In genomic region chr2:7384773-7385349, GRCh38 we compare ENCODE assay signal across 35 cellular contexts.
"Had no signal": no experiment of that assay in that cellular context is flagged by ENCODE, and none has a peak within 500 bp of the region (broad histone marks: within the 10 kb centered on the region; RNA-seq: fewer than 3 reads in every experiment).

No MANE protein-coding gene starts in this region.

- H3K36me3 Mint-ChIP-seq: activated CD4-positive, alpha-beta memory T cell treated with anti-CD3 and anti-CD28 coated beads for 36 hours; activated naive CD4-positive, alpha-beta T cell treated with anti-CD3 and anti-CD28 coated beads, Interleukin-2, amount 10 ng/mL, durations not matched to agents 7 days and 5 days; activated naive CD4-positive, alpha-beta T cell treated with anti-CD3 and anti-CD28 coated beads, Interleukin-2, amount 50 U/mL, for 24 hours; activated naive CD8-positive, alpha-beta T cell; activated naive CD8-positive, alpha-beta T cell treated with anti-CD3 and anti-CD28 coated beads, Interleukin-2, amount 10 ng/mL, durations not matched to agents 7 days and 5 days; brain had no signal

- H3K4me3 Mint-ChIP-seq: activated B cell treated with CpG ODN at 0.5 μM for 24 hours; activated CD4-positive, alpha-beta memory T cell treated with anti-CD3 and anti-CD28 coated beads for 36 hours; activated CD4-positive, alpha-beta T cell treated with anti-CD3 and anti-CD28 coated beads, Interleukin-2, amount 10 ng/mL, durations not matched to agents 24 days and 14 days; activated CD8-positive, alpha-beta T cell treated with anti-CD3 and anti-CD28 coated beads for 36 hours; activated naive CD4-positive, alpha-beta T cell treated with anti-CD3 and anti-CD28 coated beads, Interleukin-2, amount 10 ng/mL, durations not matched to agents 7 days and 5 days; activated naive CD4-positive, alpha-beta T cell treated with anti-CD3 and anti-CD28 coated beads, Interleukin-2, amount 50 U/mL, for 24 hours; activated naive CD8-positive, alpha-beta T cell; activated naive CD8-positive, alpha-beta T cell treated with anti-CD3 and anti-CD28 coated beads, Interleukin-2, amount 10 ng/mL, durations not matched to agents 7 days and 5 days; activated naive CD8-positive, alpha-beta T cell treated with anti-CD3 and anti-CD28 coated beads, Interleukin-2, amount 50 U/mL, for 24 hours; activated T-cell treated with anti-CD3 and anti-CD28 coated beads, Interleukin-2, amount 50 U/mL, for 4 hours; activated T-cell treated with anti-CD3 and anti-CD28 coated beads, Interleukin-2, amount 50 U/mL, for 72 hours; brain; central memory CD8-positive, alpha-beta T cell; T-helper 1 cell treated with Interleukin-12 subunit alpha and Interleukin-12 subunit beta and Interleukin-4 antibody, amounts not matched to agents 30 μg/mL and 1 μg/mL, for 36 hours; T-helper 2 cell treated with Interferon-gamma antibody and Interleukin-4, amounts not matched to agents 5 μg/mL and 100 μg/mL, for 36 hours had no signal

- H3K27me3 ChIP-seq: ascending aorta, cardiac muscle cell had no signal

- H3K4me3 ChIP-seq: ascending aorta, cardiac muscle cell had no signal

- H3K27me3 Mint-ChIP-seq: activated naive CD4-positive, alpha-beta T cell treated with anti-CD3 and anti-CD28 coated beads, Interleukin-2, amount 10 ng/mL, durations not matched to agents 7 days and 5 days; activated naive CD8-positive, alpha-beta T cell had no signal

- H3K36me3 ChIP-seq: ascending aorta, cardiac muscle cell had no signal

- H3K27ac Mint-ChIP-seq: activated B cell treated with CpG ODN at 0.5 μM for 24 hours; activated CD4-positive, alpha-beta memory T cell treated with anti-CD3 and anti-CD28 coated beads for 36 hours; activated CD4-positive, alpha-beta T cell treated with anti-CD3 and anti-CD28 coated beads, Interleukin-2, amount 10 ng/mL, durations not matched to agents 24 days and 14 days; activated CD8-positive, alpha-beta T cell treated with anti-CD3 and anti-CD28 coated beads for 36 hours; activated naive CD4-positive, alpha-beta T cell treated with anti-CD3 and anti-CD28 coated beads, Interleukin-2, amount 10 ng/mL, durations not matched to agents 7 days and 5 days; activated naive CD8-positive, alpha-beta T cell; activated naive CD8-positive, alpha-beta T cell treated with anti-CD3 and anti-CD28 coated beads, Interleukin-2, amount 10 ng/mL, durations not matched to agents 7 days and 5 days; activated naive CD8-positive, alpha-beta T cell treated with anti-CD3 and anti-CD28 coated beads, Interleukin-2, amount 50 U/mL, for 24 hours; activated T-cell treated with anti-CD3 and anti-CD28 coated beads, Interleukin-2, amount 50 U/mL, for 72 hours; activated T-helper 2 cell treated with anti-CD3 and anti-CD28 coated beads, Interferon-gamma antibody, Interleukin-2, Interleukin-4, amounts not matched to agents 10 μg/mL and 5 μg/mL and 100 μg/mL, durations not matched to agents 14 hours and 24 hours and 36 hours; brain; T-helper 1 cell treated with Interleukin-12 subunit alpha and Interleukin-12 subunit beta and Interleukin-4 antibody, amounts not matched to agents 30 μg/mL and 1 μg/mL, for 36 hours; T-helper 2 cell treated with Interferon-gamma antibody and Interleukin-4, amounts not matched to agents 5 μg/mL and 100 μg/mL, for 36 hours had no signal

- H3K27ac ChIP-seq: ascending aorta, cardiac muscle cell, VCaP had no signal

- H3K4me1 ChIP-seq: ascending aorta had no signal

- H3K4me1 Mint-ChIP-seq: activated B cell treated with CpG ODN at 0.5 μM for 24 hours; activated CD4-positive, alpha-beta T cell treated with anti-CD3 and anti-CD28 coated beads, Interleukin-2, amount 10 ng/mL, durations not matched to agents 24 days and 14 days; activated naive CD4-positive, alpha-beta T cell treated with anti-CD3 and anti-CD28 coated beads, Interleukin-2, amount 10 ng/mL, durations not matched to agents 7 days and 5 days; activated naive CD4-positive, alpha-beta T cell treated with anti-CD3 and anti-CD28 coated beads, Interleukin-2, amount 50 U/mL, for 24 hours; activated naive CD8-positive, alpha-beta T cell treated with anti-CD3 and anti-CD28 coated beads, Interleukin-2, amount 50 U/mL, for 24 hours; central memory CD8-positive, alpha-beta T cell had no signal

- H3K9me3 ChIP-seq: ascending aorta had no signal

- ATAC-seq: activated CD8-positive, alpha-beta T cell treated with anti-CD3 and anti-CD28 coated beads for 36 hours; activated naive CD8-positive, alpha-beta T cell treated with anti-CD3 and anti-CD28 coated beads, Interleukin-2, amount 50 U/mL, for 24 hours; activated T-cell treated with anti-CD3 and anti-CD28 coated beads, Interleukin-2, amount 50 U/mL, for 4 hours; activated T-cell treated with anti-CD3 and anti-CD28 coated beads, Interleukin-2, amount 50 U/mL, for 72 hours had no signal

- H3K9me3 Mint-ChIP-seq: activated B cell treated with CpG ODN at 0.5 μM for 24 hours; activated CD4-positive, alpha-beta memory T cell treated with anti-CD3 and anti-CD28 coated beads for 36 hours; activated CD8-positive, alpha-beta T cell treated with anti-CD3 and anti-CD28 coated beads for 36 hours; activated naive CD4-positive, alpha-beta T cell treated with anti-CD3 and anti-CD28 coated beads, Interleukin-2, amount 10 ng/mL, durations not matched to agents 7 days and 5 days; activated naive CD4-positive, alpha-beta T cell treated with anti-CD3 and anti-CD28 coated beads, Interleukin-2, amount 50 U/mL, for 24 hours; activated naive CD8-positive, alpha-beta T cell treated with anti-CD3 and anti-CD28 coated beads, Interleukin-2, amount 50 U/mL, for 24 hours; activated T-cell treated with anti-CD3 and anti-CD28 coated beads, Interleukin-2, amount 50 U/mL, for 4 hours; activated T-cell treated with anti-CD3 and anti-CD28 coated beads, Interleukin-2, amount 50 U/mL, for 72 hours; activated T-helper 2 cell treated with anti-CD3 and anti-CD28 coated beads, Interferon-gamma antibody, Interleukin-2, Interleukin-4, amounts not matched to agents 10 μg/mL and 5 μg/mL and 100 μg/mL, durations not matched to agents 14 hours and 24 hours and 36 hours; central memory CD8-positive, alpha-beta T cell; T-helper 1 cell treated with Interleukin-12 subunit alpha and Interleukin-12 subunit beta and Interleukin-4 antibody, amounts not matched to agents 30 μg/mL and 1 μg/mL, for 36 hours; T-helper 2 cell treated with Interferon-gamma antibody and Interleukin-4, amounts not matched to agents 5 μg/mL and 100 μg/mL, for 36 hours had no signal

- DNase-seq: activated B cell treated with CpG ODN at 0.5 μM for 24 hours; activated CD4-positive, alpha-beta memory T cell treated with anti-CD3 and anti-CD28 coated beads for 36 hours; activated CD4-positive, alpha-beta T cell treated with anti-CD3 and anti-CD28 coated beads for 4 hours; activated CD4-positive, alpha-beta T cell treated with anti-CD3 and anti-CD28 coated beads, Interleukin-2, amount 10 ng/mL, durations not matched to agents 24 days and 14 days; activated CD4-positive, alpha-beta T cell treated with anti-CD3 and anti-CD28 coated beads, Interleukin-2, amount 50 U/mL, for 1 hour; activated CD4-positive, alpha-beta T cell treated with anti-CD3 and anti-CD28 coated beads, Interleukin-2, amount 50 U/mL, for 4 hours; activated CD4-positive, CD25-positive, alpha-beta regulatory T cell treated with anti-CD3 and anti-CD28 coated beads, Interleukin-2, amount 50 U/mL, for 72 hours; activated CD8-positive, alpha-beta memory T cell treated with anti-CD3 and anti-CD28 coated beads, Interleukin-2, amount 50 U/mL, for 4 hours; activated CD8-positive, alpha-beta T cell treated with anti-CD3 and anti-CD28 coated beads for 36 hours; activated effector memory CD4-positive, alpha-beta T cell treated with Interleukin-2 at 50 U/mL for 16 hours; activated gamma-delta T cell; activated naive CD4-positive, alpha-beta T cell treated with anti-CD3 and anti-CD28 coated beads, Interleukin-2, amount 10 ng/mL, durations not matched to agents 7 days and 5 days; activated naive CD4-positive, alpha-beta T cell treated with Interleukin-2 at 50 U/mL for 16 hours; activated naive CD8-positive, alpha-beta T cell treated with anti-CD3 and anti-CD28 coated beads, Interleukin-2, amount 10 ng/mL, durations not matched to agents 7 days and 5 days; activated naive CD8-positive, alpha-beta T cell treated with anti-CD3 and anti-CD28 coated beads, Interleukin-2, amount 50 U/mL, for 24 hours; activated T-cell treated with anti-CD3 and anti-CD28 coated beads for 4 hours; activated T-cell treated with anti-CD3 and anti-CD28 coated beads, Interleukin-2, amount 50 U/mL, for 1 hour; activated T-cell treated with anti-CD3 and anti-CD28 coated beads, Interleukin-2, amount 50 U/mL, for 4 hours; activated T-cell treated with anti-CD3 and anti-CD28 coated beads, Interleukin-2, amount 50 U/mL, for 72 hours; amygdala; anterior cingulate cortex; caudate nucleus; cerebellar nuclear complex; T-helper 2 cell; T-helper 9 cell had no signal
